In the genomic region with DNA sequence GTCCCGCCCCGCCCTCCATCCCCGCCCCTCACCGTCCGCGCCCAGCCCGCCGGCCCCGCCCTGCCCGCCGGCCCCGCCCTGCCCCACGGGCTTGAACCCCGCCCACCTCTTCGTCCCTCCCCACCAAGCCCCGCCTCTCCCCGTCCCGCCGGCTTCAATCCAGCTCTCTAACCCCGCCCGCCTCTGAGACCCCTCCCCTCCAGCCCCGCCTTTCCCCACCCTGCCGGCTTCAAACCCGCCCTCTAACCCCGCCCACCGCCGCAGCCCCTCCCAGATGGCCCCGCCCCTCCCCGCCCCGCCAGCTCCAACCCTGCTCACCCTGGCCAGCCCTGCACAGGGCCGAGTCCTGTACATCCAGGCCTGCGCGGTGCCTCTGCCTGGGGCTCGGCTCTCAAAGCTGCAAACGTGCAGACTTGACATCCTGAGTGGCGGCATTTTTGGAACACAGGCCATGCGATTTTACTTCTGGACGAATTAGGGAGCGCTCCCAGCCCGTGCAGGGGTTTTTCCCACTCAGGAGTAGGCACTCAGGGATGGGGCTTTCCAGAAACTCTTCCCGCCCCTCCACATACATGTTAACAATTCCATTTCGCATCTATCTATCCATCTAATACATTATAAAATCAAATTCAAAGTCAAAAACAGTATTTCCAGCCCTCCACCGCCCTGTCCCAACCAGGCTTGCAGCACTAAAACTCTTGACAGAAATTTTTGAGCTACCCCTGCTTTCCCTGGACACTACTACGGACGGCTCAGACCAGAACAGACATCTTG, we compare ENCODE assay signal across 8 cellular contexts. TPM values are rescaled to one million over a fixed set of nuclear protein-coding genes. Genes with fewer than 3 reads are reported as not detected.
A peak's percentile ranks its signal among the peaks of the same experiment; 100 is the strongest.
DNase-seq lines count a peak whose midpoint lies in the region; ATAC-seq and TF ChIP-seq lines count a peak whose summit lies in the region.

No MANE protein-coding gene starts in this region.

- peaks cover 3% of the 10 kb centered on the region for H3K9me3 ChIP-seq in RWPE2 (ENCODE audit: severe bottlenecking)
- no peaks in the 10 kb centered on the region for H3K9me3 ChIP-seq in neutrophil
- H3K9me3 ChIP-seq in stomach: no peaks in the 10 kb centered on the region

- H3F3A ChIP-seq in GM23338 (replicated peaks; ENCODE audit: low read depth): no peaks in the 10 kb centered on the region

- H3K9me2 ChIP-seq in GM23338 (ENCODE audit: insufficient read depth): no peaks in the 10 kb centered on the region

- H3K27ac ChIP-seq in GM23338 (ENCODE audit: low read depth) (no peak overlapping the region), RWPE2 (ENCODE audit: poor library complexity, severe bottlenecking) (no peak overlapping the region), neutrophil (peak overlapping the region; percentile 47), stomach (peak overlapping the region; percentile 17 to 76 (median 48))

- peak overlapping the region; percentile 98 for H2AFZ ChIP-seq in GM23338

- no peak for TF ChIP-seq POLR2A in stomach (IDR thresholded peaks at IDR 0.05)

- H3K9me3 Mint-ChIP-seq in GM23338: no peaks in the 10 kb centered on the region

- H3K4me1 Mint-ChIP-seq in GM23338: peaks cover 20% of the 10 kb centered on the region

- H3K4me3 ChIP-seq in GM23338 (peak overlapping the region; percentile 49), RWPE2 (ENCODE audit: severe bottlenecking) (no peak overlapping the region), fibroblast of villous mesenchyme (ENCODE audit: low read depth, low read length) (no peak overlapping the region), neutrophil (ENCODE audit: low read depth in 1 of 2, low read length in 1 of 2) (peak overlapping the region; percentile 41 to 52), stomach (peak overlapping the region; percentile 16 to 98 (median 28))

- TF ChIP-seq EP300 in stomach (IDR thresholded peaks at IDR 0.05): no peak

- DNase-seq in DMS79 treated with DMSO at 0.1 percent for 48 hours (lab: John Stamatoyannopoulos, UW) (peak; percentile 48), GM23338 (ENCODE audit: low spot score) (peak; percentile 93), LHCN-M2 (ENCODE audit: low read depth) (peak; percentile 89), RWPE2 (ENCODE audit: low spot score) (peak; percentile 95), activated gamma-delta T cell treated with Interleukin-2 at 50 U/mL for 16 hours (peak; percentile 96), fibroblast of villous mesenchyme (ENCODE audit: low read depth) (peak; percentile 98), stomach (peak; percentile 97)

- H3K4me3 Mint-ChIP-seq in GM23338: peak overlapping the region; percentile 50; the same call in 2 of the 3 replicates

- H3K27me3 ChIP-seq in GM23338 (ENCODE audit: insufficient read depth): no peaks in the 10 kb centered on the region
- H3K27me3 ChIP-seq in RWPE2 (ENCODE audit: insufficient read depth, poor library complexity, severe bottlenecking): no peaks in the 10 kb centered on the region
- peaks cover 78% of the 10 kb centered on the region for H3K27me3 ChIP-seq in neutrophil
- no peaks in the 10 kb centered on the region for H3K27me3 ChIP-seq in stomach

- intact Hi-C loops in stomach (cut with DNase I; ENCODE audit: low total_unique reads): no loop called here

- peak overlapping the region; percentile 76 for H3K4me2 ChIP-seq in GM23338

- ATAC-seq in GM23338: peak; percentile 63
- peak; percentile 67 for ATAC-seq in RWPE2 (ENCODE audit: low read depth)

- H3K36me3 ChIP-seq in GM23338 (ENCODE audit: insufficient read depth): no peaks in the 10 kb centered on the region
- H3K36me3 ChIP-seq in RWPE2 (ENCODE audit: low read depth): no peaks in the 10 kb centered on the region; the same call in 1 of the 2 replicates
- H3K36me3 ChIP-seq in neutrophil: no peaks in the 10 kb centered on the region
- H3K36me3 ChIP-seq in stomach: no peaks in the 10 kb centered on the region

- H3K27me3 Mint-ChIP-seq in GM23338 (ENCODE audit: insufficient read depth, low read depth, poor library complexity): peaks cover 2% of the 10 kb centered on the region

- no peaks in the 10 kb centered on the region for H4K20me1 ChIP-seq in GM23338 (replicated peaks; ENCODE audit: insufficient read depth)

- no peak overlapping the region for H3K27ac Mint-ChIP-seq in GM23338

- no peaks in the 10 kb centered on the region for H3K36me3 Mint-ChIP-seq in GM23338 (ENCODE audit: low read depth)

- H3K79me2 ChIP-seq in GM23338 (replicated peaks; ENCODE audit: insufficient read depth): peaks cover 34% of the 10 kb centered on the region

- H3K4me1 ChIP-seq in GM23338 (ENCODE audit: insufficient read depth) (peaks cover 19% of the 10 kb centered on the region), RWPE2 (ENCODE audit: insufficient read depth, poor library complexity, severe bottlenecking) (peaks cover 10% of the 10 kb centered on the region), neutrophil (ENCODE audit: control insufficient read depth in 1 of 2, insufficient read depth in 1 of 2, low read depth in 1 of 2, low read length in 1 of 2) (peaks cover 7 to 19% of the 10 kb centered on the region in 2 experiments), stomach (peaks cover 7 to 48% (median 34%) of the 10 kb centered on the region in 4 donors)

- TF ChIP-seq CTCF in GM23338 (conservative IDR thresholded peaks at IDR 0.05; ENCODE audit: low read depth in 2 of 2) (no peak), RWPE2 (IDR thresholded peaks at IDR 0.05; ENCODE audit: poor library complexity, severe bottlenecking) (no peak), fibroblast of villous mesenchyme (IDR thresholded peaks at IDR 0.05; ENCODE audit: insufficient read depth, low read depth, low read length) (no peak), neutrophil (IDR thresholded peaks at IDR 0.05) (no peak), stomach (IDR thresholded peaks at IDR 0.05) (no peak)

- 12 to 30% (median 21%) methylated on average over 17 to 41 of the region's 45 CpGs for WGBS in stomach, 5 donors

TF ChIP-seq in GM23338, 12 proteins besides CTCF, POLR2A, EP300 and RAD21:
- no peak for TF ChIP-seq JUNB (IDR thresholded peaks at IDR 0.05; ENCODE audit: unreplicated experiment)
- no peak for TF ChIP-seq CREB1 (CRISPR knock-in tag; IDR thresholded peaks at IDR 0.05; ENCODE audit: low read depth)

RNA-seq across cellular contexts. Expression of a gene that starts 0.5 kb away (rescaled TPM):
- total RNA-seq in GM23338 (2014; rRNA removed; shearing (Covaris generic)): 16.8 and 17.4 TPM in 2 replicates
- 10.1 and 11.7 TPM in 2 replicates for polyA plus RNA-seq in GM23338 (2016; fragmentation: Nextera tagmentation; extraction: Ambion mirVana)
- total RNA-seq in LHCN-M2 (2014; rRNA removed): 44.8 and 50.3 TPM in 2 replicates
- 31.1 TPM for polyA plus RNA-seq in LHCN-M2 (2012)
- total RNA-seq in fibroblast of villous mesenchyme: 63.5 and 84.2 TPM in 2 replicates
- 100 to 1,000 TPM in 1 of 5 donors, 10 to 100 TPM in 3, 1 to 10 TPM in 1; 6.1 to 107 (median 12.9) TPM for total RNA-seq in stomach
- polyA plus RNA-seq in stomach: 1 to 10 TPM; 5.5 to 7.6 (median 6.9) TPM

Comparison
In these comparisons a context has a peak if more than half of its experiments do, and no peak if none do; other contexts are left out.
1. DNase-seq: peak in every context shown above with its lines; median percentile 98 in fibroblast of villous mesenchyme; 97 in stomach; 96 in activated gamma-delta T cell treated with Interleukin-2 at 50 U/mL for 16 hours; 95 in RWPE2; 93 in GM23338; 89 in LHCN-M2; 48 in DMS79 treated with DMSO at 0.1 percent for 48 hours.
2. H3K27ac ChIP-seq: peak in neutrophil (single experiment) and stomach (5 of 5); none in GM23338 (single experiment) and RWPE2 (single experiment).
3. H3K4me3 ChIP-seq: peak in GM23338 (single experiment), neutrophil (2 of 2) and stomach (4 of 4); none in RWPE2 (single experiment) and fibroblast of villous mesenchyme (single experiment).